In genomic region chr5:39400711-39401385, GRCh38 we compare ENCODE assay signal across 12 cellular contexts. TPM values are rescaled to one million over a fixed set of nuclear protein-coding genes. Genes with fewer than 3 reads are reported as not detected.
A peak's percentile ranks its signal among the peaks of the same experiment; 100 is the strongest.
DNase-seq lines count a peak whose midpoint lies in the region; TF ChIP-seq lines count a peak whose summit lies in the region.
"Had no signal": no experiment of that assay in that cellular context is flagged by ENCODE, and none has a peak within 500 bp of the region (broad histone marks: within the 10 kb centered on the region; RNA-seq: fewer than 3 reads in every experiment).

No MANE protein-coding gene starts in this region.

- no TSS peak for BruUV-seq in MCF 10A (replicated peaks; lab: Mats Ljungman, UMichigan)
- no TSS peak for BruUV-seq in mammary epithelial cell (replicated peaks; lab: Mats Ljungman, UMichigan)

- H3K27ac ChIP-seq in mammary epithelial cell (ENCODE audit: insufficient read depth, low read depth, low read length) = no peak overlapping the region
- peak overlapping the region; percentile 77 for H3K27ac ChIP-seq in vagina
- H3K27ac ChIP-seq: 22Rv1, cardiac muscle cell had no signal

- H3K4me3 ChIP-seq in mammary epithelial cell (replicated peaks in 1 of 3; ENCODE audit: insufficient read depth in 1 of 3, low read depth in 2 of 3, low read length in 3 of 3) (no peak overlapping the region), vagina (no peak overlapping the region)
- H3K4me3 ChIP-seq: cardiac muscle cell had no signal

- in situ Hi-C loops in mammary epithelial cell (cut with MboI; ENCODE audit: low sequenced_read_pairs in 2 of 2) = no loop called here

- no peak for TF ChIP-seq CTCF in MCF 10A (IDR thresholded peaks at IDR 0.05; ENCODE audit: unreplicated experiment)
- no peak for TF ChIP-seq CTCF in mammary epithelial cell (conservative IDR thresholded peaks at IDR 0.05 in 1 of 2, IDR thresholded peaks at IDR 0.05 in 1 of 2; ENCODE audit: extremely low read depth in 1 of 2, insufficient read depth in 1 of 2, low read depth in 1 of 2, low read length in 2 of 2)
- no peak for TF ChIP-seq CTCF in osteocyte (IDR thresholded peaks at IDR 0.05)
- no peak for TF ChIP-seq CTCF in vagina (IDR thresholded peaks at IDR 0.05)

- DNase-seq in MCF 10A (ENCODE audit: unreplicated experiment) (no peak), mammary epithelial cell (no peak), glomerular visceral epithelial cell (ENCODE audit: extremely low spot score) (peak; percentile 11), osteocyte (ENCODE audit: extremely low spot score, unreplicated experiment) (no peak), vagina (ENCODE audit: extremely low spot score in 2 of 2) (no peak), COR-L47 (lab: John Stamatoyannopoulos, UW) (no peak), HuH-7 (ENCODE audit: low spot score) (no peak), NCI-H524 treated with DMSO at 0.1 percent for 48 hours (lab: John Stamatoyannopoulos, UW) (no peak)
- DNase-seq: midbrain; stimulated activated CD4-positive, alpha-beta T cell treated with anti-CD3 and anti-CD28 coated beads, Interleukin-2, amount 100 ng/mL, for 48 hours had no signal

- H3K4me3 Mint-ChIP-seq in MCF 10A (ENCODE audit: unreplicated experiment) = no peak overlapping the region
- H3K4me3 Mint-ChIP-seq in osteocyte (ENCODE audit: unreplicated experiment) = no peak overlapping the region

- H3K9me3 Mint-ChIP-seq in MCF 10A (ENCODE audit: unreplicated experiment) (no peaks in the 10 kb centered on the region), osteocyte (ENCODE audit: unreplicated experiment) (no peaks in the 10 kb centered on the region)

- intact Hi-C loops in MCF 10A (cut with micrococcal nuclease) = no loop called here
- intact Hi-C loops in mammary epithelial cell (cut with micrococcal nuclease) = no loop called here
- intact Hi-C loops in vagina (cut with DNase I) = no loop called here

- no peak overlapping the region for H2AFZ ChIP-seq in mammary epithelial cell (ENCODE audit: low read depth, low read length)

- H3K27me3 Mint-ChIP-seq in MCF 10A (ENCODE audit: insufficient read depth, unreplicated experiment) (no peaks in the 10 kb centered on the region), osteocyte (ENCODE audit: unreplicated experiment) (no peaks in the 10 kb centered on the region)

- no peaks in the 10 kb centered on the region for H3K36me3 Mint-ChIP-seq in MCF 10A (ENCODE audit: insufficient read depth, unreplicated experiment)
- H3K36me3 Mint-ChIP-seq in osteocyte (ENCODE audit: unreplicated experiment) = peaks cover 36% of the 10 kb centered on the region

- CTCF ChIA-PET in MCF 10A (lab: Yijun Ruan, JAX) = interaction anchor here (0.5 to 1.9 kb wide), 8 partner anchors 9 to 1067 kb away, joined by 3 to 8 read pairs (median 3); no protein-coding TSS in a partner anchor
- CTCF ChIA-PET in mammary epithelial cell (lab: Charles Lee; ENCODE audit: low non-redundant PET) = interaction anchor here (0.7 kb wide), 1 partner anchor 24 kb away, joined by 4 read pairs; the partner anchor contains the start of gene DAB2

- POLR2A ChIA-PET in MCF 10A (lab: Yijun Ruan, JAX) = interaction anchor here (1.2 to 2.3 kb wide), 3 partner anchors 9 to 43 kb away, joined by 3 to 8 read pairs (median 3); no protein-coding TSS in a partner anchor

- H3K27me3 ChIP-seq in mammary epithelial cell (ENCODE audit: insufficient read depth, low read length) (no peaks in the 10 kb centered on the region), vagina (no peaks in the 10 kb centered on the region)
- H3K27me3 ChIP-seq: cardiac muscle cell had no signal

- H3K9ac ChIP-seq in mammary epithelial cell (ENCODE audit: insufficient read depth, low read length) = no peak overlapping the region

- dilution Hi-C loops in mammary epithelial cell (cut with HindIII; ENCODE audit: low sequenced_read_pairs) = no loop called here

- peaks cover 14% of the 10 kb centered on the region for H3K4me1 Mint-ChIP-seq in MCF 10A (ENCODE audit: insufficient read depth, unreplicated experiment)
- H3K4me1 Mint-ChIP-seq in osteocyte (ENCODE audit: unreplicated experiment) = peaks cover 59% of the 10 kb centered on the region

- H3K9me3 ChIP-seq in mammary epithelial cell (replicated peaks; ENCODE audit: insufficient read depth, low read length) = no peaks in the 10 kb centered on the region
- H3K9me3 ChIP-seq in vagina = no peaks in the 10 kb centered on the region

- H3K79me2 ChIP-seq in mammary epithelial cell (ENCODE audit: insufficient read depth, low read length) = peaks cover 40% of the 10 kb centered on the region

- H3K4me2 ChIP-seq in mammary epithelial cell (ENCODE audit: insufficient read depth, low read depth, low read length) = no peak overlapping the region

- no peaks in the 10 kb centered on the region for H3K36me3 ChIP-seq in mammary epithelial cell (ENCODE audit: insufficient read depth, low read length)
- H3K36me3 ChIP-seq in vagina = no peaks in the 10 kb centered on the region
- H3K36me3 ChIP-seq: cardiac muscle cell had no signal

- 86% methylated on average over 5 of the region's 5 CpGs for WGBS in mammary epithelial cell (ENCODE audit: low coverage, missing lambda C conversion rate)

- H3K4me1 ChIP-seq in mammary epithelial cell (ENCODE audit: insufficient read depth, low read length) = peaks cover 29% of the 10 kb centered on the region
- H3K4me1 ChIP-seq in vagina = peaks cover 54% of the 10 kb centered on the region

- no peaks in the 10 kb centered on the region for H4K20me1 ChIP-seq in mammary epithelial cell (ENCODE audit: insufficient read depth, low read length)

- H3K27ac Mint-ChIP-seq in MCF 10A (ENCODE audit: low read depth, unreplicated experiment) (peak overlapping the region; percentile 88), osteocyte (ENCODE audit: unreplicated experiment) (peak overlapping the region; percentile 95)

- TF ChIP-seq POLR2A in vagina (IDR thresholded peaks at IDR 0.05) = no peak

RNA-seq across cellular contexts. Expression of gene DAB2, which starts 23.9 kb away (rescaled TPM):
- 0.68 and 2.1 TPM in 2 replicates for total RNA-seq in MCF 10A (2022)
- 10 to 100 TPM; 33.8 to 67.7 TPM for total RNA-seq in mammary epithelial cell
- 16.0 TPM for polyA plus RNA-seq in mammary epithelial cell
- polyA minus RNA-seq in mammary epithelial cell = 28.2 TPM
- total RNA-seq in osteocyte = 186 and 195 TPM in 2 replicates
- 60.4 TPM for total RNA-seq in vagina

RNA-seq across cellular contexts. Expression of gene C9, which starts 36.6 kb away (rescaled TPM):
- total RNA-seq in MCF 10A (2022) (not detected in 2 replicates), mammary epithelial cell (under 1 TPM in 1 of 2 donors, not detected in 1; under 0.01 TPM), osteocyte (not detected in 2 replicates), vagina (not detected)
- polyA plus RNA-seq in mammary epithelial cell = not detected
- polyA minus RNA-seq in mammary epithelial cell = not detected
- total RNA-seq: cardiac muscle cell had no signal
- polyA plus RNA-seq: cardiac muscle cell had no signal

Comparison
In these comparisons a context has a peak if more than half of its experiments do, and no peak if none do; other contexts are left out.
1. RNA of gene DAB2, which starts 23.9 kb away (total RNA-seq): 186 to 195 TPM in osteocyte, 33.8 to 67.7 TPM in mammary epithelial cell and 60.4 TPM in vagina (single experiment); 0.68 to 2.1 TPM in MCF 10A; every median in the first group is over 10 times any median in the second.